In the genomic region with DNA sequence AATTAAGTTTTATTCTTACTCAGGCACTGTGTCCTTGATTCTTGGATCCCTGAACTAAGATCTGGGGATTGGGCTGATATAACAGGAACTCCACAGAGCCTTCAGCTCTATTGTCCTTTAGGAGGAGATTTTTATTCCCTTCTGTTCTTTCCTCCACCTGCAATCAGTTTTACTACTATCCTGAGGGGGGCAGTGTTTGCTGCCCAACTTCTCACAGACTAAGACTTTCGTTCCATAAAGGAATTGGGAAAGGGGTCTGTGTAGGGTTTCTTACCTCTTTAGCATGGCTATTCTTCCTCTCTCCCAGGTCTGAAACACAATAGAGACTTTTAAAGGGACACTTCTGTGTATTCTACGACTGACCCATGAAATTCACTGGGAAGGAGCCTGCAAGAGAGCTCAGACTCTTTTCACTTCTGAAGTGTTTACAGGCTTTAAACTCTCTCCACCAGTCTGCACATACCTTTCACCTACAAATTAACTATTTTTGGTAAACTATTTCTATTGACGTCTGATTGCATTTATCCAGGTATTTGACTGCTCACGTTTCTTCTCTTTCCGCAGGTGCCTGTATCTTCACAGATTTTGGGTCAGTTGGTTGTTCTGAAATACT, we compare ENCODE assay signal across 8 cellular contexts.
A peak's percentile ranks its signal among the peaks of the same experiment; 100 is the strongest.
DNase-seq lines count a peak whose midpoint lies in the region; ATAC-seq and TF ChIP-seq lines count a peak whose summit lies in the region.

No MANE protein-coding gene starts in this region.

- intact Hi-C loops in heart left ventricle (cut with DNase I): loop anchor here in 1 of 10 donors (10.0 kb wide), 1 partner anchor 1135 kb away; no protein-coding TSS in a partner anchor
- intact Hi-C loops in Right ventricle myocardium inferior (cut with DNase I): no loop called here

- 28 to 64% (median 44%) methylated on average over 5 of the region's 5 CpGs for WGBS in heart left ventricle, 4 donors

- H3K27me3 ChIP-seq in heart left ventricle (no peaks in the 10 kb centered on the region), Peyer's patch (no peaks in the 10 kb centered on the region)

- no peaks in the 10 kb centered on the region for H3K4me1 Mint-ChIP-seq in glutamatergic neuron (ENCODE audit: low read depth, unreplicated experiment)

- peaks cover 0 to 3% (median 0%) of the 10 kb centered on the region in 12 donors for H3K4me1 ChIP-seq in heart left ventricle
- H3K4me1 ChIP-seq in Peyer's patch: no peaks in the 10 kb centered on the region

- no peaks in the 10 kb centered on the region for H3K27me3 Mint-ChIP-seq in glutamatergic neuron (ENCODE audit: unreplicated experiment)

- ATAC-seq in heart left ventricle: peak in 1 of 4 donors; percentile 26
- no peak for ATAC-seq in Right ventricle myocardium inferior
- ATAC-seq in GM18870 (IDR thresholded peaks at IDR 0.05; ENCODE audit: unreplicated experiment): no peak
- ATAC-seq in GM18519 (IDR thresholded peaks at IDR 0.05; ENCODE audit: low FRiP score, unreplicated experiment): no peak

- no peaks in the 10 kb centered on the region for H3K9me3 Mint-ChIP-seq in glutamatergic neuron (ENCODE audit: unreplicated experiment)

- no peak overlapping the region for H3K27ac Mint-ChIP-seq in glutamatergic neuron (ENCODE audit: unreplicated experiment)

- TF ChIP-seq POLR2A in heart left ventricle (IDR thresholded peaks at IDR 0.05): no peak
- TF ChIP-seq POLR2A in Peyer's patch (IDR thresholded peaks at IDR 0.05): no peak

- DNase-seq in heart left ventricle (no peak), Right ventricle myocardium inferior (ENCODE audit: missing footprints) (no peak), Peyer's patch (no peak), glutamatergic neuron (no peak), epidermal melanocyte (ENCODE audit: insufficient read length, low spot score) (no peak), GOT3 (lab: John Stamatoyannopoulos, UW) (no peak)

- H3K9me3 ChIP-seq in heart left ventricle: no peaks in the 10 kb centered on the region
- no peaks in the 10 kb centered on the region for H3K9me3 ChIP-seq in Peyer's patch

- no peaks in the 10 kb centered on the region for H3K36me3 Mint-ChIP-seq in glutamatergic neuron (ENCODE audit: unreplicated experiment)

- peak; percentile 27 to 66 (median 54) for TF ChIP-seq CTCF in heart left ventricle (IDR thresholded peaks at IDR 0.05)
- peak in 4 of 6 experiments; percentile 13 to 38 (median 30) for TF ChIP-seq CTCF in Peyer's patch (IDR thresholded peaks at IDR 0.05)
- TF ChIP-seq CTCF in glutamatergic neuron (IDR thresholded peaks at IDR 0.05; ENCODE audit: partially characterized antibody, unreplicated experiment): peak; percentile 64

- H3K27ac ChIP-seq in heart left ventricle: no peak overlapping the region
- no peak overlapping the region for H3K27ac ChIP-seq in Peyer's patch

- H3K4me3 Mint-ChIP-seq in glutamatergic neuron (ENCODE audit: unreplicated experiment): no peak overlapping the region

- peak overlapping the region in 1 of 12 donors; percentile 28 for H3K4me3 ChIP-seq in heart left ventricle
- no peak overlapping the region for H3K4me3 ChIP-seq in Peyer's patch

- H3K36me3 ChIP-seq in heart left ventricle (no peaks in the 10 kb centered on the region), Peyer's patch (no peaks in the 10 kb centered on the region)
